Comparison of ENCODE assay signal across 14 cellular contexts in the genomic region with DNA sequence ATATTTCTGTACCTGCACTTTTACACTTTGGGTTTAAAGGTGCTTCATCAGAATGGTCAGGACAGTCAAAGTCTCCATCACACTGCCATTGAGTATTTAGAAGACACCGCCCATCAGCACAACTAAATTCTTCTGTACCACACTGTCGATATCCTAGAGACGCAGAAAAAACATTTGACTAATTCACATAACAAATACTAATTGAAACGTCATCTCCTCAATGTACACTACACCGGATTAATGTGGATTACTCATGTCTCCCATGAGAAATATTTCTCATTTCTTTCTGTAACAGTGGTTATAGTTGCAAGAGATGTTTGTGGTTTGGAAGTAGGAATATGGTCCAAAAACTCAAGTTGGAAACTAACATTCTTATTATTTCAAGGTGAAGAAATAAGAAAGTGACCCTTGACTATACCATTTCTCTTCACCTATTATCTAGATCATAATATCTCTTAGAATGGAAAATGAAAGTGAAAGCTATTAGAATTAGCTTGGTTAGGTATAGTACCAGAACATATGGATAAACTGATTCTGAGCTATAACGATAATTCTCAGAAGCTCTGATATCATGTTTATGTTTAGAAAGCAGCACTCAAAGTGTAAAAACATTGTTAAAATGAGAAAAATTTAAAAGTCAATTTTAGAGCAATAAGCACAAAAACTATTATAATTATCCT.
DNase-seq lines count a peak whose midpoint lies in the region; ATAC-seq, FAIRE-seq and TF ChIP-seq lines count a peak whose summit lies in the region.
"Had no signal": no experiment of that assay in that cellular context is flagged by ENCODE, and none has a peak within 500 bp of the region (broad histone marks: within the 10 kb centered on the region; RNA-seq: fewer than 3 reads in every experiment).

No MANE protein-coding gene starts in this region.

- no peak overlapping the region for H3K27ac Mint-ChIP-seq in T-cell
- H3K27ac Mint-ChIP-seq: activated naive CD4-positive, alpha-beta T cell treated with anti-CD3 and anti-CD28 coated beads, Interleukin-2, amount 10 ng/mL, durations not matched to agents 7 days and 5 days; CD4-positive, alpha-beta memory T cell; mesothelial cell of epicardium had no signal

- no peak overlapping the region for H3K4me3 Mint-ChIP-seq in T-cell
- H3K4me3 Mint-ChIP-seq: activated naive CD4-positive, alpha-beta T cell treated with anti-CD3 and anti-CD28 coated beads, Interleukin-2, amount 10 ng/mL, durations not matched to agents 7 days and 5 days; mesothelial cell of epicardium had no signal

- DNase-seq in EH (ENCODE audit: low read depth) (peak; percentile 48), NCI-H2029 (lab: John Stamatoyannopoulos, UW) (peak; percentile 4), bronchial epithelial cell (ENCODE audit: low read depth) (peak; percentile 30), myocyte (ENCODE audit: low read depth) (peak; percentile 35), NCI-H1105 (lab: John Stamatoyannopoulos, UW) (no peak), T-cell (no peak), NCI-H128 (lab: John Stamatoyannopoulos, UW; ENCODE audit: unreplicated experiment) (no peak)
- DNase-seq in activated naive CD4-positive, alpha-beta T cell (lab: John Stamatoyannopoulos, UW), result no peak
- DNase-seq: activated CD4-positive, alpha-beta T cell treated with anti-CD3 and anti-CD28 coated beads, Interleukin-2, amount 50 U/mL, for 4 hours; activated naive CD4-positive, alpha-beta T cell treated with anti-CD3 and anti-CD28 coated beads, Interleukin-2, amount 10 ng/mL, durations not matched to agents 7 days and 5 days; CD4-positive, alpha-beta memory T cell; NCI-H1436 treated with DMSO at 0.1 percent for 48 hours; stimulated activated naive CD8-positive, alpha-beta T cell treated with anti-CD3 and anti-CD28 coated beads, Interleukin-15, Interleukin-2, amounts not matched to agents 100 U/mL and 50 U/mL, for 24 hours had no signal

- H3K27me3 ChIP-seq in bronchial epithelial cell (ENCODE audit: control insufficient read depth, insufficient read depth, low read length), result no peaks in the 10 kb centered on the region

- H3K36me3 Mint-ChIP-seq in T-cell, result no peaks in the 10 kb centered on the region
- H3K36me3 Mint-ChIP-seq: activated naive CD4-positive, alpha-beta T cell treated with anti-CD3 and anti-CD28 coated beads, Interleukin-2, amount 10 ng/mL, durations not matched to agents 7 days and 5 days; CD4-positive, alpha-beta memory T cell; mesothelial cell of epicardium had no signal

- no peak for FAIRE-seq in bronchial epithelial cell (lab: Jason Lieb, UNC)

- CTCF ChIA-PET in T-cell (lab: Charles Lee), result no interaction called here

- POLR2A ChIA-PET in T-cell (lab: Charles Lee), result no interaction called here

- H3K4me3 ChIP-seq in bronchial epithelial cell (ENCODE audit: low read depth, low read length), result no peak overlapping the region

- no peaks in the 10 kb centered on the region for H3K27me3 Mint-ChIP-seq in T-cell
- H3K27me3 Mint-ChIP-seq: activated naive CD4-positive, alpha-beta T cell treated with anti-CD3 and anti-CD28 coated beads, Interleukin-2, amount 10 ng/mL, durations not matched to agents 7 days and 5 days; CD4-positive, alpha-beta memory T cell had no signal

- TF ChIP-seq CTCF in bronchial epithelial cell (IDR thresholded peaks at IDR 0.05; ENCODE audit: insufficient read depth, low read length, severe bottlenecking), result no peak

- H3K9me3 Mint-ChIP-seq in T-cell, result peaks cover 0 to 8% (median 3%) of the 10 kb centered on the region in 3 donors
- H3K9me3 Mint-ChIP-seq: mesothelial cell of epicardium had no signal

- no peaks in the 10 kb centered on the region for H3K36me3 ChIP-seq in bronchial epithelial cell (ENCODE audit: control insufficient read depth, insufficient read depth, low read length)

- no peak for ATAC-seq in T-cell (replicated peaks in 1 of 4)
- ATAC-seq: stimulated activated naive CD8-positive, alpha-beta T cell treated with anti-CD3 and anti-CD28 coated beads, Interleukin-15, Interleukin-2, amounts not matched to agents 100 U/mL and 50 U/mL, for 24 hours had no signal

- H3K4me1 Mint-ChIP-seq in T-cell, result no peaks in the 10 kb centered on the region
- H3K4me1 Mint-ChIP-seq: activated naive CD4-positive, alpha-beta T cell treated with anti-CD3 and anti-CD28 coated beads, Interleukin-2, amount 10 ng/mL, durations not matched to agents 7 days and 5 days; CD4-positive, alpha-beta memory T cell; mesothelial cell of epicardium had no signal

Comparison
In these comparisons a context has a peak if more than half of its experiments do, and no peak if none do; other contexts are left out.
1. DNase-seq: peak in EH (single experiment), NCI-H2029 (single experiment), bronchial epithelial cell (single experiment) and myocyte (single experiment); none in NCI-H1105 (single experiment), T-cell (0 of 34), NCI-H128 (single experiment) and activated naive CD4-positive, alpha-beta T cell (0 of 4).